Comparison of ENCODE assay signal across 1 cellular context in the genomic region with DNA sequence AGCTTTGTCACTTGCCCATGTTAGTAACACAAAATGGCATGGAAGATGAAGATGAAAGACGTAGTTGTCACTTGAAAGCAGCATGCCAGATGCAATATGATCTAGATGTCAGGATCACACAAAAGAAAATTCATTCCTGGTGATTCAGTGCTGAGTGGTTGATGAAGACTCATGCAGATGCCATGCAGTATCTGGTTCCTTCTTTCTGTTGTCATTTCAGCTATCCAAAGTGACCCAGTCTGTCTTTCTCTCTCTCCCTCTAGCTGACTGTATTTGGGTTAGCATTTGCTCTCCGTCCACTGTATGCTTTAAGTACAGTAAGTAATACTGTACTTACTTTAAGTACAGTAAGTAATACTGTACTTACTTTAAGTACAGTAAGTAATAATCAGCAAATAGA.
TF ChIP-seq lines count a peak whose summit lies in the region.

No MANE protein-coding gene starts in this region.

TF ChIP-seq in K562, 482 proteins besides CTCF, POLR2A, EP300 and RAD21 (continued from another document):
- TF ChIP-seq, protein P1, sequence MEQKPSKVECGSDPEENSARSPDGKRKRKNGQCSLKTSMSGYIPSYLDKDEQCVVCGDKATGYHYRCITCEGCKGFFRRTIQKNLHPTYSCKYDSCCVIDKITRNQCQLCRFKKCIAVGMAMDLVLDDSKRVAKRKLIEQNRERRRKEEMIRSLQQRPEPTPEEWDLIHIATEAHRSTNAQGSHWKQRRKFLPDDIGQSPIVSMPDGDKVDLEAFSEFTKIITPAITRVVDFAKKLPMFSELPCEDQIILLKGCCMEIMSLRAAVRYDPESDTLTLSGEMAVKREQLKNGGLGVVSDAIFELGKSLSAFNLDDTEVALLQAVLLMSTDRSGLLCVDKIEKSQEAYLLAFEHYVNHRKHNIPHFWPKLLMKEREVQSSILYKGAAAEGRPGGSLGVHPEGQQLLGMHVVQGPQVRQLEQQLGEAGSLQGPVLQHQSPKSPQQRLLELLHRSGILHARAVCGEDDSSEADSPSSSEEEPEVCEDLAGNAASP (IDR thresholded peaks at IDR 0.05): no peak
- TF ChIP-seq CEBPB (tag; IDR thresholded peaks at IDR 0.05): no peak
- no peak for TF ChIP-seq TCF7L2 (IDR thresholded peaks at IDR 0.05; ENCODE audit: low read depth, low read length)
- TF ChIP-seq ZHX1 (conservative IDR thresholded peaks at IDR 0.05; ENCODE audit: low read length): no peak
- TF ChIP-seq GTF2A2 (tag; IDR thresholded peaks at IDR 0.05): no peak
- no peak for TF ChIP-seq ZNF253 (CRISPR knock-in tag; conservative IDR thresholded peaks at IDR 0.05)
- TF ChIP-seq MTA1 (IDR thresholded peaks at IDR 0.05; ENCODE audit: borderline replicate concordance): no peak
- TF ChIP-seq SMARCA5 (IDR thresholded peaks at IDR 0.05): no peak
- no peak for TF ChIP-seq ZNF668 (CRISPR knock-in tag; IDR thresholded peaks at IDR 0.05)
TF ChIP-seq in K562: peak in this region for 0.
